10 cellular contexts compared by ENCODE assay signal in the genomic region with DNA sequence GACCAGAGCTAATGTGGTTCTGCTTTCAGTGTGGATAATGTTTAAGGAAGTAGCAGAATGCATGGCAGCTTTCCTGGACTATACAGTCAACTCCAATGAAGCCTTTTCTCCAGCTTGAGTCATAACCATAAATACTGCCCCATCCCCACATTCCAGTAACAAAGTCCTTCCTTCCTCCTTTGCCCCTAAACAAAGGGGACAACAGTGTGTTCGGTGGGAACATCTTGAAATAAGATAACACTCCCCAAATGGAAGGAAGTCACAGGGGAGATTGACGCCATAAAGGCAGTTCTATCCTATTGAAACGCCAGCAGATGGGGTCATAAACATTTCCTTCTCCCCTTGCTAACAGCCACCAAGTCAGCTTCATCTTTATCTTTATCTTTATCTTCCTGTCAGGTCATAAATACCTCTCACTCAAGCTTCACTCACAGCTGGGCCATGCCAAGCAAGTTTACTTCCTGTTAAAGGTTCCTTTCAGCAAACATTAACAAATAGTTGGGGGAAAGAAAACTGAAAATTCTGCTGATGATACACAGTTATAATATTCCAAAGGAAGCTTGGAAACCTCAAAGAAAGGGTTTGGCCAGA.
DNase-seq lines count a peak whose midpoint lies in the region; ATAC-seq and TF ChIP-seq lines count a peak whose summit lies in the region.
"Had no signal": no experiment of that assay in that cellular context is flagged by ENCODE, and none has a peak within 500 bp of the region (broad histone marks: within the 10 kb centered on the region; RNA-seq: fewer than 3 reads in every experiment).

No MANE protein-coding gene starts in this region.

- no peaks in the 10 kb centered on the region for H3K27me3 ChIP-seq in Caco-2 (replicated peaks; ENCODE audit: control insufficient read depth, insufficient read depth, low read length)
- no peaks in the 10 kb centered on the region for H3K27me3 ChIP-seq in HUES6 (ENCODE audit: control insufficient read depth, insufficient read depth, low read length)

- H3K4me1 Mint-ChIP-seq in Caco-2 (ENCODE audit: low read depth, unreplicated experiment): peaks cover 76% of the 10 kb centered on the region
- peaks cover 63% of the 10 kb centered on the region for H3K4me1 Mint-ChIP-seq in activated CD8-positive, alpha-beta T cell treated with anti-CD3 and anti-CD28 coated beads for 36 hours (ENCODE audit: low read depth)

- H3K27ac ChIP-seq in HUES6 (ENCODE audit: low read depth, low read length): peak overlapping the region; percentile 70; the same call in 1 of the 2 replicates
- H3K27ac ChIP-seq: thoracic aorta had no signal

- H3K4me3 Mint-ChIP-seq in Caco-2 (ENCODE audit: unreplicated experiment): peak overlapping the region; percentile 48
- no peak overlapping the region for H3K4me3 Mint-ChIP-seq in activated CD8-positive, alpha-beta T cell treated with anti-CD3 and anti-CD28 coated beads for 36 hours

- H3K9me3 Mint-ChIP-seq in Caco-2 (ENCODE audit: unreplicated experiment): no peaks in the 10 kb centered on the region
- no peaks in the 10 kb centered on the region for H3K9me3 Mint-ChIP-seq in activated CD8-positive, alpha-beta T cell treated with anti-CD3 and anti-CD28 coated beads for 36 hours

- CTCF ChIA-PET in Caco-2 (lab: Charles Lee): interaction anchor here (0.5 to 6.2 kb wide), 15 partner anchors 15 to 640 kb away, joined by 3 to 88 read pairs (median 3); partner anchors contain the start of gene CDK5RAP3
- CTCF ChIA-PET in activated CD8-positive, alpha-beta T cell treated with anti-CD3 and anti-CD28 coated beads for 36 hours (lab: Charles Lee): interaction anchor here (0.8 to 1.7 kb wide), 5 partner anchors 9 to 22 kb away, joined by 3 to 8 read pairs (median 4); no protein-coding TSS in a partner anchor

- POLR2A ChIA-PET in Caco-2 (lab: Charles Lee): interaction anchor here (0.7 to 1.1 kb wide), 4 partner anchors 15 to 90 kb away, joined by 3 to 4 read pairs (median 3); no protein-coding TSS in a partner anchor
- POLR2A ChIA-PET in activated CD8-positive, alpha-beta T cell treated with anti-CD3 and anti-CD28 coated beads for 36 hours (lab: Charles Lee): no interaction called here

- H3K9me3 ChIP-seq in Caco-2 (no peaks in the 10 kb centered on the region), HUES6 (ENCODE audit: control insufficient read depth, insufficient read depth, low read depth, low read length) (no peaks in the 10 kb centered on the region)
- H3K9me3 ChIP-seq: thoracic aorta had no signal

- intact Hi-C loops in Caco-2 (cut with micrococcal nuclease; ENCODE audit: unreplicated experiment): loop anchor here (1.0 to 5.0 kb wide), 5 partner anchors 15 to 553 kb away; no protein-coding TSS in a partner anchor
- intact Hi-C loops in activated CD8-positive, alpha-beta T cell treated with anti-CD3 and anti-CD28 coated beads for 36 hours (cut with micrococcal nuclease): no loop called here

- H3K36me3 Mint-ChIP-seq in Caco-2 (ENCODE audit: insufficient read depth, unreplicated experiment): peaks cover 5% of the 10 kb centered on the region
- H3K36me3 Mint-ChIP-seq in activated CD8-positive, alpha-beta T cell treated with anti-CD3 and anti-CD28 coated beads for 36 hours (ENCODE audit: low read depth): peaks cover 2% of the 10 kb centered on the region

- H3K4me1 ChIP-seq in Caco-2 (peaks cover 84% of the 10 kb centered on the region), HUES6 (ENCODE audit: control insufficient read depth, insufficient read depth, low read length) (peaks cover 56% of the 10 kb centered on the region)

- peak; percentile 14 to 33 for TF ChIP-seq CTCF in Caco-2 (IDR thresholded peaks at IDR 0.05; ENCODE audit: insufficient read depth in 1 of 2, low read depth in 1 of 2, low read length in 1 of 2, severe bottlenecking in 1 of 2, unreplicated experiment in 1 of 2)
- TF ChIP-seq CTCF in activated CD8-positive, alpha-beta T cell treated with anti-CD3 and anti-CD28 coated beads for 36 hours (IDR thresholded peaks at IDR 0.05): no peak
- no peak for TF ChIP-seq CTCF in GM20000 (IDR thresholded peaks at IDR 0.05; ENCODE audit: extremely low read depth, missing control alignments)
- TF ChIP-seq CTCF in GM13977 (IDR thresholded peaks at IDR 0.05; ENCODE audit: extremely low read depth, insufficient read depth, missing control alignments): no peak

- in situ Hi-C loops in GM13977 (cut with MboI; ENCODE audit: low pct_unique_long_range_greater_than_20kb, low sequenced_read_pairs, unreplicated experiment): no loop called here

- H3K4me3 ChIP-seq in Caco-2 (ENCODE audit: low read depth, low read length) (no peak overlapping the region), HUES6 (ENCODE audit: low read depth, low read length) (no peak overlapping the region)
- H3K4me3 ChIP-seq: thoracic aorta had no signal

- peak overlapping the region; percentile 68 for H3K9ac ChIP-seq in HUES6 (ENCODE audit: low read length)

- H3K27ac Mint-ChIP-seq in Caco-2 (ENCODE audit: unreplicated experiment): peak overlapping the region; percentile 92
- peak overlapping the region; percentile 21 for H3K27ac Mint-ChIP-seq in activated CD8-positive, alpha-beta T cell treated with anti-CD3 and anti-CD28 coated beads for 36 hours

- no peak for ATAC-seq in activated CD8-positive, alpha-beta T cell treated with anti-CD3 and anti-CD28 coated beads for 36 hours
- no peak for ATAC-seq in HG02588 (IDR thresholded peaks at IDR 0.05; ENCODE audit: unreplicated experiment)

- H3K36me3 ChIP-seq in Caco-2 (ENCODE audit: control insufficient read depth, insufficient read depth, low read length): no peaks in the 10 kb centered on the region
- H3K36me3 ChIP-seq in HUES6 (ENCODE audit: control insufficient read depth, insufficient read depth, low read length): no peaks in the 10 kb centered on the region
- H3K36me3 ChIP-seq: thoracic aorta had no signal

- H3K27me3 Mint-ChIP-seq in Caco-2 (ENCODE audit: insufficient read depth, unreplicated experiment): no peaks in the 10 kb centered on the region
- no peaks in the 10 kb centered on the region for H3K27me3 Mint-ChIP-seq in activated CD8-positive, alpha-beta T cell treated with anti-CD3 and anti-CD28 coated beads for 36 hours

- BruUV-seq in Caco-2 (replicated peaks; lab: Mats Ljungman, UMichigan): no TSS peak

- DNase-seq in Caco-2 (peak; percentile 91 to 96), lung microvascular endothelial cell (ENCODE audit: low read depth in 2 of 2) (peak; percentile 47 to 87), GM20000 (ENCODE audit: low spot score) (no peak), NCI-H2227 treated with DMSO at 0.1 percent for 48 hours (lab: John Stamatoyannopoulos, UW) (no peak), GM13977 (ENCODE audit: low spot score) (no peak)
- DNase-seq in activated CD8-positive, alpha-beta T cell treated with anti-CD3 and anti-CD28 coated beads for 36 hours: no peak
- DNase-seq: NCI-H748 treated with DMSO at 0.1 percent for 48 hours had no signal

Comparison
In these comparisons a context has a peak if more than half of its experiments do, and no peak if none do; other contexts are left out.
1. DNase-seq: peak in Caco-2 (2 of 2) and lung microvascular endothelial cell (2 of 2); none in activated CD8-positive, alpha-beta T cell treated with anti-CD3 and anti-CD28 coated beads for 36 hours (single experiment), GM20000 (single experiment), NCI-H2227 treated with DMSO at 0.1 percent for 48 hours (single experiment) and GM13977 (single experiment).
2. CTCF ChIP-seq: peak in Caco-2 (2 of 2); none in activated CD8-positive, alpha-beta T cell treated with anti-CD3 and anti-CD28 coated beads for 36 hours (single experiment), GM20000 (single experiment) and GM13977 (single experiment).